Comparison of ENCODE assay signal across 8 cellular contexts in genomic region chr6:43181942-43182860, GRCh38. TPM values are rescaled to one million over a fixed set of nuclear protein-coding genes. Genes with fewer than 3 reads are reported as not detected.
A peak's percentile ranks its signal among the peaks of the same experiment; 100 is the strongest.
DNase-seq lines count a peak whose midpoint lies in the region; ATAC-seq and TF ChIP-seq lines count a peak whose summit lies in the region.

TSS of gene CUL9 (plus strand) at chr6:43182196. CDS start at chr6:43184311, 2,115 bp downstream.

- H3K27me3 ChIP-seq in HUES48 (ENCODE audit: control insufficient read depth, insufficient read depth, low read length): no peaks in the 10 kb centered on the region

- in situ Hi-C loops in Caki2 (cut with HindIII; ENCODE audit: low pct_unique_long_range_greater_than_20kb, low sequenced_read_pairs): no loop called here

- H3K9me3 Mint-ChIP-seq in natural killer cell: no peaks in the 10 kb centered on the region
- H3K9me3 Mint-ChIP-seq in stimulated activated naive B cell treated with anti-CD40 and anti-IgM and Interleukin-4, amounts not matched to agents 10 μg/mL and 1 μg/mL and 100 μg/mL, for 72 hours: no peaks in the 10 kb centered on the region

- H3K4me1 ChIP-seq in HUES48 (ENCODE audit: control insufficient read depth, insufficient read depth, low read length): peaks cover 9% of the 10 kb centered on the region; the same call in 1 of the 2 replicates

- peaks cover 36 to 42% of the 10 kb centered on the region in 2 donors for H3K4me1 Mint-ChIP-seq in natural killer cell
- H3K4me1 Mint-ChIP-seq in stimulated activated naive B cell treated with anti-CD40 and anti-IgM and Interleukin-4, amounts not matched to agents 10 μg/mL and 1 μg/mL and 100 μg/mL, for 72 hours: peaks cover 38 to 60% of the 10 kb centered on the region in 2 donors

- TF ChIP-seq CTCF in natural killer cell (IDR thresholded peaks at IDR 0.05): no peak

- peaks cover 23% of the 10 kb centered on the region for H3K36me3 ChIP-seq in HUES48 (ENCODE audit: control insufficient read depth, insufficient read depth, low read length)

- no peaks in the 10 kb centered on the region for H3K9me3 ChIP-seq in HUES48 (ENCODE audit: control insufficient read depth, insufficient read depth, low read length)

- H3K9ac ChIP-seq in HUES48 (ENCODE audit: low read depth, low read length): peak within 1 kb of the TSS; percentile 62

- DNase-seq in Caki2 (ENCODE audit: low read depth) (peak; percentile 74), RPMI8226 (peak; percentile 90), fibroblast of peridontal ligament (ENCODE audit: extremely low read depth) (peak; percentile 64), natural killer cell (peak; percentile 79)
- DNase-seq in activated T-helper 9 cell treated with anti-CD3 and anti-CD28 coated beads, Interleukin-2, amount 50 U/mL, for 16 hours (ENCODE audit: low read depth): peak; percentile 74
- peak; percentile 80 for DNase-seq in stimulated activated naive B cell treated with anti-CD40 and anti-IgM and Interleukin-4, amounts not matched to agents 10 μg/mL and 1 μg/mL and 100 μg/mL, for 72 hours

- intact Hi-C loops in natural killer cell (cut with micrococcal nuclease): loop anchor here (1.0 kb wide), 1 partner anchor 8 kb away; no protein-coding TSS in a partner anchor

- peak within 1 kb of the TSS; percentile 79 to 81 for H3K27ac Mint-ChIP-seq in natural killer cell
- peak within 1 kb of the TSS; percentile 84 for H3K27ac Mint-ChIP-seq in stimulated activated naive B cell treated with anti-CD40 and anti-IgM and Interleukin-4, amounts not matched to agents 10 μg/mL and 1 μg/mL and 100 μg/mL, for 72 hours

- no peaks in the 10 kb centered on the region for H3K27me3 Mint-ChIP-seq in natural killer cell (ENCODE audit: low read depth in 2 of 2)
- no peaks in the 10 kb centered on the region for H3K27me3 Mint-ChIP-seq in stimulated activated naive B cell treated with anti-CD40 and anti-IgM and Interleukin-4, amounts not matched to agents 10 μg/mL and 1 μg/mL and 100 μg/mL, for 72 hours

- H3K4me3 Mint-ChIP-seq in natural killer cell: peak within 1 kb of the TSS; percentile 89
- H3K4me3 Mint-ChIP-seq in stimulated activated naive B cell treated with anti-CD40 and anti-IgM and Interleukin-4, amounts not matched to agents 10 μg/mL and 1 μg/mL and 100 μg/mL, for 72 hours: peak within 1 kb of the TSS; percentile 92 to 95

- H3K36me3 Mint-ChIP-seq in natural killer cell: no peaks in the 10 kb centered on the region
- H3K36me3 Mint-ChIP-seq in stimulated activated naive B cell treated with anti-CD40 and anti-IgM and Interleukin-4, amounts not matched to agents 10 μg/mL and 1 μg/mL and 100 μg/mL, for 72 hours: peaks cover 30 to 62% of the 10 kb centered on the region in 2 donors

- H3K4me3 ChIP-seq in HUES48 (ENCODE audit: low read depth, low read length): peak within 1 kb of the TSS; percentile 80

- ATAC-seq in GM19468 (IDR thresholded peaks at IDR 0.05; ENCODE audit: extremely low read depth, unreplicated experiment) (peak; percentile 78), natural killer cell (peak; percentile 99)
- ATAC-seq in stimulated activated naive B cell treated with anti-CD40 and anti-IgM and Interleukin-4, amounts not matched to agents 10 μg/mL and 1 μg/mL and 100 μg/mL, for 72 hours (replicated peaks): peak; percentile 99

- peak within 1 kb of the TSS; percentile 86 for H3K27ac ChIP-seq in HUES48 (ENCODE audit: low read depth, low read length)

RNA-seq across cellular contexts. Expression of gene CUL9, which starts in this region (rescaled TPM):
- 10.6 and 15.7 TPM in 2 replicates for total RNA-seq in Caki2 (2014; rRNA removed; shearing (Covaris generic); ENCODE audit: low replicate concordance)
- 10 to 100 TPM; 73.1 to 85.7 (median 73.9) TPM for total RNA-seq in natural killer cell

Comparison
In these comparisons a context has a peak if more than half of its experiments do, and no peak if none do; other contexts are left out.
1. Peak in every context shown above with its lines: DNase-seq, ATAC-seq, H3K4me3 ChIP-seq and H3K27ac ChIP-seq.